19 cellular contexts compared by ENCODE assay signal in genomic region chr22:19090183-19090582, GRCh38. TPM values are rescaled to one million over a fixed set of nuclear protein-coding genes. Genes with fewer than 3 reads are reported as not detected.
A peak's percentile ranks its signal among the peaks of the same experiment; 100 is the strongest.
DNase-seq lines count a peak whose midpoint lies in the region; ATAC-seq and TF ChIP-seq lines count a peak whose summit lies in the region.
"Had no signal": no experiment of that assay in that cellular context is flagged by ENCODE, and none has a peak within 500 bp of the region (broad histone marks: within the 10 kb centered on the region; RNA-seq: fewer than 3 reads in every experiment).

No MANE protein-coding gene starts in this region.

- POLR2A ChIA-PET in CD8-positive, alpha-beta T cell (lab: Charles Lee) = interaction anchor here (0.5 kb wide), 1 partner anchor 122 kb away, joined by 8 read pairs; no protein-coding TSS in a partner anchor
- POLR2A ChIA-PET in SK-N-SH (lab: Yijun Ruan, JAX) = no interaction called here

- peaks cover 48% of the 10 kb centered on the region for H4K20me1 ChIP-seq in SK-N-SH (ENCODE audit: insufficient read depth)

- intact Hi-C loops in CD8-positive, alpha-beta T cell (cut with DNase I, micrococcal nuclease) = no loop called here

- H3K36me3 ChIP-seq in CD4-positive, CD25-positive, alpha-beta regulatory T cell (ENCODE audit: control insufficient read depth, insufficient read depth, low read length) = peaks cover 40% of the 10 kb centered on the region
- H3K36me3 ChIP-seq in CD8-positive, alpha-beta T cell (ENCODE audit: insufficient read depth, low read length) = peaks cover 17% of the 10 kb centered on the region
- peaks cover 3 to 7% of the 10 kb centered on the region in 2 experiments for H3K36me3 ChIP-seq in SK-N-SH (replicated peaks in 1 of 2; ENCODE audit: control insufficient read depth in 1 of 2, insufficient read depth in 2 of 2, low read length in 1 of 2)
- H3K36me3 ChIP-seq: BE2C had no signal

- no peak overlapping the region for H2AFZ ChIP-seq in SK-N-SH (ENCODE audit: low read depth)

- H3K9ac ChIP-seq in SK-N-SH = no peak overlapping the region
- H3K9ac ChIP-seq: BLaER1 had no signal

- H3K27ac Mint-ChIP-seq in CD4-positive, CD25-positive, alpha-beta regulatory T cell = peak overlapping the region in 2 of 3 donors; percentile 33 to 93
- H3K27ac Mint-ChIP-seq in CD8-positive, alpha-beta T cell = peak overlapping the region; percentile 10
- peak overlapping the region; percentile 56 for H3K27ac Mint-ChIP-seq in central memory CD8-positive, alpha-beta T cell (ENCODE audit: low read depth)
- H3K27ac Mint-ChIP-seq: CD4-positive, alpha-beta T cell had no signal

- no peaks in the 10 kb centered on the region for H3K4me1 ChIP-seq in CD4-positive, CD25-positive, alpha-beta regulatory T cell (ENCODE audit: control insufficient read depth, insufficient read depth, low read length, poor library complexity, severe bottlenecking)
- no peaks in the 10 kb centered on the region for H3K4me1 ChIP-seq in CD8-positive, alpha-beta T cell (ENCODE audit: insufficient read depth, low read length)
- H3K4me1 ChIP-seq in SK-N-SH (ENCODE audit: control insufficient read depth in 1 of 2, insufficient read depth in 2 of 2, low read depth in 1 of 2, low read length in 1 of 2) = peaks cover 0 to 6% of the 10 kb centered on the region in 2 experiments; a peak in 2 of 4 replicates
- H3K4me1 ChIP-seq: BE2C had no signal

- H3K79me2 ChIP-seq in SK-N-SH (ENCODE audit: insufficient read depth) = peaks cover 42% of the 10 kb centered on the region; the same call in 1 of the 2 replicates

- H3K4me3 Mint-ChIP-seq in CD4-positive, CD25-positive, alpha-beta regulatory T cell = no peak overlapping the region
- H3K4me3 Mint-ChIP-seq in CD8-positive, alpha-beta T cell = no peak overlapping the region
- no peak overlapping the region for H3K4me3 Mint-ChIP-seq in central memory CD8-positive, alpha-beta T cell
- H3K4me3 Mint-ChIP-seq: CD14-positive monocyte; CD4-positive, alpha-beta T cell; CD8-positive, alpha-beta memory T cell had no signal

- H3K9me3 ChIP-seq in CD4-positive, CD25-positive, alpha-beta regulatory T cell (ENCODE audit: control insufficient read depth in 2 of 2, low read length in 2 of 2) = no peaks in the 10 kb centered on the region
- H3K9me3 ChIP-seq in CD8-positive, alpha-beta T cell (ENCODE audit: low read length) = no peaks in the 10 kb centered on the region
- no peaks in the 10 kb centered on the region for H3K9me3 ChIP-seq in SK-N-SH
- H3K9me3 ChIP-seq: BE2C, BLaER1 had no signal

- no peaks in the 10 kb centered on the region for H3F3A ChIP-seq in SK-N-SH (replicated peaks; ENCODE audit: insufficient read depth)

- DNase-seq in CD4-positive, CD25-positive, alpha-beta regulatory T cell = no peak
- DNase-seq in CD8-positive, alpha-beta T cell = no peak
- no peak for DNase-seq in central memory CD8-positive, alpha-beta T cell (ENCODE audit: low spot score in 2 of 2)
- DNase-seq in NCI-H187 treated with DMSO at 0.1 percent for 48 hours (lab: John Stamatoyannopoulos, UW) = no peak
- no peak for DNase-seq in SK-N-SH
- DNase-seq: 8988T; ACHN; BE2C; C1 segment of cervical spinal cord; CD4-positive, alpha-beta T cell; CD8-positive, alpha-beta memory T cell; COR-L47; DMS79 treated with DMSO at 0.1 percent for 48 hours; GF-D8 had no signal

- H3K27me3 Mint-ChIP-seq in CD4-positive, CD25-positive, alpha-beta regulatory T cell = no peaks in the 10 kb centered on the region
- H3K27me3 Mint-ChIP-seq in CD8-positive, alpha-beta T cell (ENCODE audit: low read depth) = no peaks in the 10 kb centered on the region
- no peaks in the 10 kb centered on the region for H3K27me3 Mint-ChIP-seq in central memory CD8-positive, alpha-beta T cell
- H3K27me3 Mint-ChIP-seq: CD4-positive, alpha-beta T cell; CD8-positive, alpha-beta memory T cell had no signal

- 94% methylated on average over 2 of the region's 2 CpGs for WGBS in SK-N-SH (ENCODE audit: low lambda C conversion rate)

- H3K9me2 ChIP-seq in SK-N-SH = no peaks in the 10 kb centered on the region

- H3K4me2 ChIP-seq in SK-N-SH = no peak overlapping the region
- H3K4me2 ChIP-seq: BLaER1 had no signal

- no peak for TF ChIP-seq RAD21 in SK-N-SH (IDR thresholded peaks at IDR 0.05; ENCODE audit: low read length)

- no peak overlapping the region for H3K27ac ChIP-seq in CD4-positive, CD25-positive, alpha-beta regulatory T cell (ENCODE audit: insufficient read depth, low read length, poor library complexity, severe bottlenecking)
- no peak overlapping the region for H3K27ac ChIP-seq in CD8-positive, alpha-beta T cell (ENCODE audit: low read depth, low read length)
- no peak overlapping the region for H3K27ac ChIP-seq in SK-N-SH (ENCODE audit: low read depth in 2 of 2, low read length in 1 of 2)
- H3K27ac ChIP-seq: BLaER1 had no signal

- TF ChIP-seq EP300 in SK-N-SH (IDR thresholded peaks at IDR 0.05; ENCODE audit: borderline replicate concordance in 1 of 2, low read depth in 1 of 2, low read length in 1 of 2) = no peak

- H3K27me3 ChIP-seq in CD4-positive, CD25-positive, alpha-beta regulatory T cell (ENCODE audit: control insufficient read depth, insufficient read depth, low read length) = no peaks in the 10 kb centered on the region
- H3K27me3 ChIP-seq in CD8-positive, alpha-beta T cell (ENCODE audit: insufficient read depth, low read length) = no peaks in the 10 kb centered on the region
- no peaks in the 10 kb centered on the region for H3K27me3 ChIP-seq in SK-N-SH (ENCODE audit: insufficient read depth)
- H3K27me3 ChIP-seq: BE2C, BLaER1 had no signal

- no peak for TF ChIP-seq CTCF in CD8-positive, alpha-beta T cell (IDR thresholded peaks at IDR 0.05)
- no peak for TF ChIP-seq CTCF in SK-N-SH (IDR thresholded peaks at IDR 0.05)

- no peaks in the 10 kb centered on the region for H3K9me3 Mint-ChIP-seq in CD4-positive, CD25-positive, alpha-beta regulatory T cell
- H3K9me3 Mint-ChIP-seq in CD8-positive, alpha-beta T cell = no peaks in the 10 kb centered on the region
- no peaks in the 10 kb centered on the region for H3K9me3 Mint-ChIP-seq in central memory CD8-positive, alpha-beta T cell
- H3K9me3 Mint-ChIP-seq: CD14-positive monocyte; CD4-positive, alpha-beta T cell; CD8-positive, alpha-beta memory T cell had no signal

- H3K4me3 ChIP-seq in CD4-positive, CD25-positive, alpha-beta regulatory T cell (ENCODE audit: low read depth, low read length) = no peak overlapping the region
- no peak overlapping the region for H3K4me3 ChIP-seq in CD8-positive, alpha-beta T cell (ENCODE audit: low read depth, low read length)
- H3K4me3 ChIP-seq in SK-N-SH (ENCODE audit: low read depth in 2 of 2, low read length in 1 of 2) = no peak overlapping the region
- H3K4me3 ChIP-seq: BLaER1 had no signal

- H3K36me3 Mint-ChIP-seq in CD4-positive, CD25-positive, alpha-beta regulatory T cell = peaks cover 23% of the 10 kb centered on the region
- peaks cover 47% of the 10 kb centered on the region for H3K36me3 Mint-ChIP-seq in CD8-positive, alpha-beta T cell
- H3K36me3 Mint-ChIP-seq in central memory CD8-positive, alpha-beta T cell (ENCODE audit: insufficient read depth) = peaks cover 24% of the 10 kb centered on the region

- H3K4me1 Mint-ChIP-seq in CD4-positive, CD25-positive, alpha-beta regulatory T cell = peaks cover 15 to 52% (median 32%) of the 10 kb centered on the region in 4 donors
- H3K4me1 Mint-ChIP-seq in CD8-positive, alpha-beta T cell (ENCODE audit: low read depth) = peaks cover 46% of the 10 kb centered on the region
- H3K4me1 Mint-ChIP-seq in central memory CD8-positive, alpha-beta T cell = peaks cover 29% of the 10 kb centered on the region

- no peak for ATAC-seq in CD4-positive, CD25-positive, alpha-beta regulatory T cell (ENCODE audit: low read depth in 2 of 2)
- no peak for ATAC-seq in CD8-positive, alpha-beta T cell
- no peak for ATAC-seq in central memory CD8-positive, alpha-beta T cell (replicated peaks; ENCODE audit: extremely low read depth, poor library complexity, severe bottlenecking)
- ATAC-seq in GM18861 (IDR thresholded peaks at IDR 0.05; ENCODE audit: unreplicated experiment) = no peak

- CTCF ChIA-PET in CD8-positive, alpha-beta T cell (lab: Charles Lee) = interaction anchor here (0.6 kb wide), 1 partner anchor 32 kb away, joined by 3 read pairs; the partner anchor contains the start of gene DGCR2
- CTCF ChIA-PET in SK-N-SH (lab: Yijun Ruan, JAX) = no interaction called here

TF ChIP-seq in SK-N-SH, 30 proteins besides CTCF, POLR2A, EP300 and RAD21 (continues in another document):
- TF ChIP-seq SMC3 (IDR thresholded peaks at IDR 0.05; ENCODE audit: low read depth, low read length) (no peak), RXRA (IDR thresholded peaks at IDR 0.05; ENCODE audit: borderline replicate concordance, low read depth) (no peak), NRF1 (IDR thresholded peaks at IDR 0.05; ENCODE audit: low read depth, low read length) (no peak), RCOR1 (IDR thresholded peaks at IDR 0.05; ENCODE audit: low read length) (no peak), TCF12 (IDR thresholded peaks at IDR 0.05) (no peak), TEAD4 (IDR thresholded peaks at IDR 0.05; ENCODE audit: borderline replicate concordance, insufficient read depth) (no peak)

RNA-seq across cellular contexts. Expression of gene DGCR2, which starts 32.0 kb away (rescaled TPM):
- 58.4 TPM for total RNA-seq in CD4-positive, CD25-positive, alpha-beta regulatory T cell
- 10 to 100 TPM; 51.8 to 75.2 (median 57.2) TPM for polyA plus RNA-seq in CD4-positive, CD25-positive, alpha-beta regulatory T cell
- total RNA-seq in CD8-positive, alpha-beta T cell = 10 to 100 TPM; 29.6 to 32.4 TPM
- 21.5 and 30.4 TPM in 2 replicates for polyA plus RNA-seq in SK-N-SH (2012; rRNA removed)
- 15.1 and 23.8 TPM in 2 replicates for polyA plus RNA-seq in SK-N-SH (2012; cell fraction: cytosol; rRNA removed)
- polyA plus RNA-seq in SK-N-SH (2012; cell fraction: nucleus; rRNA removed) = 30.5 and 30.9 TPM in 2 replicates

RNA-seq across cellular contexts. Expression of gene TSSK2, which starts 40.9 kb away (rescaled TPM):
- not detected for total RNA-seq in CD4-positive, CD25-positive, alpha-beta regulatory T cell
- polyA plus RNA-seq in CD4-positive, CD25-positive, alpha-beta regulatory T cell = not detected
- total RNA-seq in CD8-positive, alpha-beta T cell = under 1 TPM; 0.25 to 0.27 TPM
- not detected in 2 replicates for polyA plus RNA-seq in SK-N-SH (2012; rRNA removed)
- not detected in 2 replicates for polyA plus RNA-seq in SK-N-SH (2012; cell fraction: cytosol; rRNA removed)
- polyA plus RNA-seq in SK-N-SH (2012; cell fraction: nucleus; rRNA removed) = not detected in 2 replicates
- total RNA-seq: A673; CD8-positive, alpha-beta memory T cell had no signal
- polyA plus RNA-seq: AG04450; CD14-positive monocyte; CD8-positive, alpha-beta memory T cell had no signal

RNA-seq across cellular contexts. Expression of gene ESS2, which starts 54.3 kb away (rescaled TPM):
- total RNA-seq in CD4-positive, CD25-positive, alpha-beta regulatory T cell = 47.3 TPM
- polyA plus RNA-seq in CD4-positive, CD25-positive, alpha-beta regulatory T cell = 10 to 100 TPM in 3 of 4 donors, 1 to 10 TPM in 1; 10.0 to 12.5 (median 11.2) TPM
- total RNA-seq in CD8-positive, alpha-beta T cell = 10 to 100 TPM; 62.5 to 65.5 TPM
- 14.5 and 15.4 TPM in 2 replicates for polyA plus RNA-seq in SK-N-SH (2012; rRNA removed)
- polyA plus RNA-seq in SK-N-SH (2012; cell fraction: cytosol; rRNA removed) = 6.6 and 10.1 TPM in 2 replicates
- 22.4 and 27.9 TPM in 2 replicates for polyA plus RNA-seq in SK-N-SH (2012; cell fraction: nucleus; rRNA removed)

RNA-seq across cellular contexts. Expression of gene GSC2, which starts 59.9 kb away (rescaled TPM):
- total RNA-seq in CD4-positive, CD25-positive, alpha-beta regulatory T cell = not detected
- polyA plus RNA-seq in CD4-positive, CD25-positive, alpha-beta regulatory T cell = not detected
- not detected for total RNA-seq in CD8-positive, alpha-beta T cell
- polyA plus RNA-seq in SK-N-SH (2012; rRNA removed) = not detected in 2 replicates
- not detected in 2 replicates for polyA plus RNA-seq in SK-N-SH (2012; cell fraction: cytosol; rRNA removed)
- polyA plus RNA-seq in SK-N-SH (2012; cell fraction: nucleus; rRNA removed) = not detected in 2 replicates
- total RNA-seq: A673; CD4-positive, alpha-beta T cell; CD8-positive, alpha-beta memory T cell had no signal
- polyA plus RNA-seq: AG04450; CD14-positive monocyte; CD8-positive, alpha-beta memory T cell had no signal

Comparison
In these comparisons a context has a peak if more than half of its experiments do, and no peak if none do; other contexts are left out.
1. H3K27ac Mint-ChIP-seq: peak in every context shown above with its lines; median percentile 63 in CD4-positive, CD25-positive, alpha-beta regulatory T cell; 56 in central memory CD8-positive, alpha-beta T cell; 10 in CD8-positive, alpha-beta T cell.